ENCODE assay signal across 8 cellular contexts in genomic region chr17:2416010-2416734, GRCh38. TPM values are rescaled to one million over a fixed set of nuclear protein-coding genes. Genes with fewer than 3 reads are reported as not detected.
DNase-seq lines count a peak whose midpoint lies in the region; ATAC-seq, FAIRE-seq and TF ChIP-seq lines count a peak whose summit lies in the region.

No MANE protein-coding gene starts in this region.

- H3K27ac ChIP-seq in A673 (ENCODE audit: low read depth, low read length, poor library complexity, severe bottlenecking) (peak overlapping the region; percentile 24), HepG2 (ENCODE audit: extremely low read length, insufficient read depth, low read length) (no peak overlapping the region)

- H3K4me3 ChIP-seq in A673 (ENCODE audit: low read depth, low read length, poor library complexity, severe bottlenecking) = no peak overlapping the region
- no peak overlapping the region for H3K4me3 ChIP-seq in choroid plexus epithelial cell (ENCODE audit: low read depth, low read length)
- no peak overlapping the region for H3K4me3 ChIP-seq in HepG2 (replicated peaks in 1 of 3; ENCODE audit: insufficient read depth in 1 of 3, low read depth in 2 of 3, low read length in 3 of 3)

- in situ Hi-C loops in HepG2 (cut with HindIII; ENCODE audit: extremely low pct_ligation_motif_present, low pct_unique_long_range_greater_than_20kb) = no loop called here

- peak; percentile 90 for DNase-seq in A673 (ENCODE audit: low spot score)
- peak; percentile 43 for DNase-seq in NCI-H345 treated with DMSO at 0.1 percent for 48 hours (lab: John Stamatoyannopoulos, UW; ENCODE audit: unreplicated experiment)
- DNase-seq in activated CD4-positive, alpha-beta T cell treated with anti-CD3 and anti-CD28 coated beads for 48 hours = peak; percentile 92
- DNase-seq in choroid plexus epithelial cell (ENCODE audit: low read depth) = peak; percentile 93
- peak; percentile 61 for DNase-seq in HepG2 (ENCODE audit: low spot score)
- peak; percentile 91 to 92 for DNase-seq in stimulated activated CD4-positive, alpha-beta T cell treated with anti-CD3 and anti-CD28 coated beads, Interleukin-2, amount 100 ng/mL, for 48 hours

- peak; percentile 79 for FAIRE-seq in HepG2 (lab: Jason Lieb, UNC)

- H3K9ac ChIP-seq in HepG2 (ENCODE audit: insufficient read depth, low read depth, low read length) = no peak overlapping the region

- WGBS in HepG2 (ENCODE audit: low lambda C conversion rate) = 41% methylated on average over 18 of the region's 19 CpGs

- peak; percentile 61 for ATAC-seq in GM21825 (IDR thresholded peaks at IDR 0.05; ENCODE audit: unreplicated experiment)
- peak; percentile 74 for ATAC-seq in HepG2
- no peak for ATAC-seq in GM19035 (IDR thresholded peaks at IDR 0.05; ENCODE audit: unreplicated experiment)

- H3K9me3 ChIP-seq in A673 (ENCODE audit: low read depth, low read length, poor library complexity, severe bottlenecking) = no peaks in the 10 kb centered on the region
- H3K9me3 ChIP-seq in HepG2 (ENCODE audit: low read length) = no peaks in the 10 kb centered on the region

- intact Hi-C loops in A673 (cut with micrococcal nuclease; ENCODE audit: unreplicated experiment) = loop anchor here (1.0 kb wide), 1 partner anchor 34 kb away; no protein-coding TSS in a partner anchor
- intact Hi-C loops in HepG2 (cut with micrococcal nuclease; ENCODE audit: unreplicated experiment) = loop anchor here (1.0 kb wide), 1 partner anchor 34 kb away; no protein-coding TSS in a partner anchor

- TF ChIP-seq EP300 in HepG2 (IDR thresholded peaks at IDR 0.05; ENCODE audit: low read depth in 2 of 2, low read length in 2 of 2) = no peak
- TF ChIP-seq EP300 in HepG2 (CRISPR knock-in tag; IDR thresholded peaks at IDR 0.05; ENCODE audit: borderline replicate concordance) = no peak

- H2AFZ ChIP-seq in HepG2 (ENCODE audit: low read length) = no peak overlapping the region

- CTCF ChIA-PET in A673 (lab: Charles Lee) (interaction anchor here (0.5 to 2.7 kb wide), 12 partner anchors 10 to 260 kb away, joined by 3 to 79 read pairs (median 4); no protein-coding TSS in a partner anchor), HepG2 (lab: Yijun Ruan, JAX; ENCODE audit: low intra/inter-chr PET ratio, low total read pairs) (interaction anchor here (1.2 to 3.9 kb wide), 2 partner anchors 34 to 47 kb away, joined by 4 to 65 read pairs; no protein-coding TSS in a partner anchor)

- no peaks in the 10 kb centered on the region; the same call in 1 of the 2 replicates for H4K20me1 ChIP-seq in HepG2 (ENCODE audit: insufficient read depth, low read length)

- H3K79me2 ChIP-seq in HepG2 (ENCODE audit: insufficient read depth, low read length) = no peaks in the 10 kb centered on the region

- no peak for TF ChIP-seq POLR2A in HepG2 (IDR thresholded peaks at IDR 0.05; ENCODE audit: insufficient read depth in 1 of 2, low read depth in 2 of 2, low read length in 2 of 2)

- H3K4me1 ChIP-seq in A673 (ENCODE audit: insufficient read depth, low read length, poor library complexity, severe bottlenecking) = peaks cover 9% of the 10 kb centered on the region
- peaks cover 7% of the 10 kb centered on the region; the same call in 1 of the 2 replicates for H3K4me1 ChIP-seq in HepG2 (ENCODE audit: insufficient read depth, low read length)

- TF ChIP-seq CTCF in A673 (conservative IDR thresholded peaks at IDR 0.05; ENCODE audit: low read depth, low read length) (peak; percentile 98), choroid plexus epithelial cell (conservative IDR thresholded peaks at IDR 0.05; ENCODE audit: low read depth, low read length) (peak; percentile 95), HepG2 (CRISPR knock-in tag; IDR thresholded peaks at IDR 0.05) (peak; percentile 90)

- H3K36me3 ChIP-seq in A673 (ENCODE audit: insufficient read depth, low read length, poor library complexity, severe bottlenecking) (peaks cover 24% of the 10 kb centered on the region), HepG2 (replicated peaks in 1 of 2; ENCODE audit: control insufficient read depth in 1 of 2, insufficient read depth in 2 of 2, low read length in 2 of 2) (peaks cover 12 to 45% of the 10 kb centered on the region in 2 experiments; a peak in 4 of 5 replicates)

- POLR2A ChIA-PET in A673 (lab: Charles Lee; ENCODE audit: low non-redundant PET) (interaction anchor here (0.7 to 0.8 kb wide), 2 partner anchors 8 to 24 kb away, joined by 4 to 5 read pairs; no protein-coding TSS in a partner anchor), HepG2 (lab: Yijun Ruan, JAX) (interaction anchor here (0.9 to 2.5 kb wide), 4 partner anchors 15 to 80 kb away, joined by 4 to 31 read pairs (median 5); partner anchors contain the start of gene TSR1)

- BruUV-seq in A673 (replicated peaks; lab: Mats Ljungman, UMichigan) = TSS peak; percentile 4
- no TSS peak for BruUV-seq in HepG2 (replicated peaks; lab: Mats Ljungman, UMichigan)

- no peaks in the 10 kb centered on the region for H3K27me3 ChIP-seq in A673 (replicated peaks; ENCODE audit: insufficient read depth, low read depth, low read length, poor library complexity)
- H3K27me3 ChIP-seq in HepG2 (ENCODE audit: control insufficient read depth in 1 of 2, insufficient read depth in 2 of 2, low read length in 2 of 2) = no peaks in the 10 kb centered on the region

- peak; percentile 79 for TF ChIP-seq RAD21 in HepG2 (CRISPR knock-in tag; IDR thresholded peaks at IDR 0.05)

- H3K4me2 ChIP-seq in HepG2 (ENCODE audit: low read depth, low read length) = no peak overlapping the region

TF ChIP-seq in HepG2, 621 proteins besides CTCF, POLR2A, EP300 and RAD21 (continues in another document):
- TF ChIP-seq ZNF788 (CRISPR knock-in tag; IDR thresholded peaks at IDR 0.05; ENCODE audit: borderline replicate concordance) = no peak
- TF ChIP-seq THAP11 (CRISPR knock-in tag; IDR thresholded peaks at IDR 0.05) = 0 out of 2 replicates have a peak, but pooled peaks have one; percentile 25
- TF ChIP-seq STAG1 (CRISPR knock-in tag; IDR thresholded peaks at IDR 0.05) = peak; percentile 88
- 0 out of 2 replicates have a peak, but pooled peaks have one; percentile 31 for TF ChIP-seq IRF2 (CRISPR knock-in tag; IDR thresholded peaks at IDR 0.05)
- 0 out of 2 replicates have a peak, but pooled peaks have one; percentile 42 for TF ChIP-seq MAZ (IDR thresholded peaks at IDR 0.05; ENCODE audit: borderline replicate concordance, low read depth, low read length)
- no peak for TF ChIP-seq MAZ (CRISPR knock-in tag; IDR thresholded peaks at IDR 0.05; ENCODE audit: low read depth)
- TF ChIP-seq XRCC5 (optimal IDR thresholded peaks at IDR 0.05; ENCODE audit: low read length) = peak; percentile 37
- no peak for TF ChIP-seq ZXDC (CRISPR knock-in tag; IDR thresholded peaks at IDR 0.05)
- peak; percentile 92 for TF ChIP-seq SMC3 (IDR thresholded peaks at IDR 0.05; ENCODE audit: low read length)
- 0 out of 4 replicates have a peak, but pooled peaks of 1 of the 2 experiments have one; percentile 6 for TF ChIP-seq MAFK (conservative IDR thresholded peaks at IDR 0.05 in 1 of 2, IDR thresholded peaks at IDR 0.05 in 1 of 2; ENCODE audit: low read length in 2 of 2)

RNA-seq across cellular contexts. Expression of gene MNT, which starts 15.3 kb away (rescaled TPM):
- total RNA-seq in A673 (2021) (32.1 and 33.4 TPM in 2 replicates), HepG2 (2016; rRNA removed; fragmentation: Illumina TruSeq; extraction: Trizol) (2.3 and 3.5 TPM in 2 replicates)
- 0.79 and 1.5 TPM in 2 replicates for total RNA-seq in HepG2 (2016; cell fraction: cytosol; rRNA removed; fragmentation: Illumina TruSeq; extraction: Trizol; ENCODE audit: low read depth)
- 2.0 and 2.9 TPM in 2 replicates for total RNA-seq in HepG2 (2016; cell fraction: insoluble cytoplasmic fraction; rRNA removed; fragmentation: Illumina TruSeq; extraction: Trizol)
- 2.3 and 2.4 TPM in 2 replicates for total RNA-seq in HepG2 (2016; cell fraction: membrane; rRNA removed; fragmentation: Illumina TruSeq; extraction: Trizol)
- total RNA-seq in HepG2 (2016; cell fraction: nucleus; rRNA removed; fragmentation: Illumina TruSeq; extraction: Trizol) = 3.0 and 3.9 TPM in 2 replicates
- polyA plus RNA-seq in HepG2 (2011; rRNA removed) = 1.8 and 2.1 TPM in 2 replicates
- polyA plus RNA-seq in HepG2 (2011; cell fraction: cytosol; rRNA removed) = 0.86 and 0.92 TPM in 2 replicates
- polyA plus RNA-seq in HepG2 (2011; cell fraction: nucleus; rRNA removed) = 13.6 and 19.3 TPM in 2 replicates
- 6.6 and 7.5 TPM in 2 replicates for polyA plus RNA-seq in HepG2 (2012)
- 0.35 and 0.63 TPM in 2 replicates for polyA plus RNA-seq in HepG2 (2016; cell fraction: cytosol; fragmentation: Illumina TruSeq; extraction: Trizol; ENCODE audit: low read depth)
- 3.1 and 5.6 TPM in 2 replicates for polyA plus RNA-seq in HepG2 (2016; cell fraction: insoluble cytoplasmic fraction; fragmentation: Illumina TruSeq; extraction: Trizol; ENCODE audit: low read depth)
- polyA plus RNA-seq in HepG2 (2016; cell fraction: membrane; fragmentation: Illumina TruSeq; extraction: Trizol; ENCODE audit: low read depth) = 1.4 and 1.6 TPM in 2 replicates
- polyA plus RNA-seq in HepG2 (2016; cell fraction: nucleus; fragmentation: Illumina TruSeq; extraction: Trizol; ENCODE audit: insufficient read depth, low read depth) = 14.3 and 17.8 TPM in 2 replicates
- 4.3 and 8.2 TPM in 2 replicates for polyA minus RNA-seq in HepG2 (2011; rRNA and poly(A)+ RNA removed; ENCODE audit: low replicate concordance)
- polyA minus RNA-seq in HepG2 (2011; cell fraction: cytosol; rRNA and poly(A)+ RNA removed) = 3.1 and 3.8 TPM in 2 replicates
- polyA minus RNA-seq in HepG2 (2011; cell fraction: nucleus; rRNA and poly(A)+ RNA removed) = 8.1 and 8.8 TPM in 2 replicates

Comparison
In these comparisons a context has a peak if more than half of its experiments do, and no peak if none do; other contexts are left out.
1. DNase-seq: peak in every context shown above with its lines; median percentile 93 in choroid plexus epithelial cell; 92 in activated CD4-positive, alpha-beta T cell treated with anti-CD3 and anti-CD28 coated beads for 48 hours; 92 in stimulated activated CD4-positive, alpha-beta T cell treated with anti-CD3 and anti-CD28 coated beads, Interleukin-2, amount 100 ng/mL, for 48 hours; 90 in A673; 61 in HepG2; 43 in NCI-H345 treated with DMSO at 0.1 percent for 48 hours.